In the genomic region with DNA sequence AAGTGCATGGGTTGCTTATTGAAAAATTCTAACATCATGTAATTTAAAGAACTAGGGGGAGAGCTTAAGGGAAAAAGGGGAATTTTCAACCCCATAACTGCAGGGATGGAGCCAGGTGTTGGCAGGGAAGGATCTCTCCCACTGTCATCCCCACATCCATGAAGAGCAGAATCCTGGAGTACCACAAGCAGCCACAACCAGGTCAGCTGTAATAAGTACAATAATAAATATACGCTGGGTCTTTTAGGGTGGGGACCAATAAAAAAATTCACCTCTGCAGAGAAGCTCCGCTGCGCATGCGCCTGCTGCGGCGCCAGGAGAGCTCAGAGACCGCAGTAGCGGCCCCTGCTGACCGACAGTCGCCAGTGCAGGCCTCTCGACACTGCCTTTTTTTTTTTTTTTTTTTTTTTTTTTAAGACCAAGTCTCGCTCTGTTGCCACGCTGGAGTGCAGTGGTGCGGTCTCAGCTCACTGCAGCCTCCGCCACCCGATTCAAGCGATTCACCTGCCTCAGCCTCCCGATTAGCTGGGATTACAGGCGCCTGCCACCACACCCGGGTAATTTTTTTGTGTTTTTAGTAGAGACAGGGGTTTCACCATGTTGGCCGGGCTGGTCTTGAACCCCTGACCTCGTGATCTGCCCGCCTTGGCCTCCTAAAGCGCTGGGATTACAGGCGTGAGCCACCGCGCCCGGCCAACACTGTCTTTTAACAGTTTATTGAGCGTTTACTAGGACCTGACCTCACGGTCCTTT, we compare ENCODE assay signal across 8 cellular contexts. TPM values are rescaled to one million over a fixed set of nuclear protein-coding genes. Genes with fewer than 3 reads are reported as not detected.
A peak's percentile ranks its signal among the peaks of the same experiment; 100 is the strongest.
DNase-seq lines count a peak whose midpoint lies in the region; ATAC-seq and TF ChIP-seq lines count a peak whose summit lies in the region.

No MANE protein-coding gene starts in this region.

- H3K27ac Mint-ChIP-seq in activated naive CD8-positive, alpha-beta T cell treated with anti-CD3 and anti-CD28 coated beads, Interleukin-2, amount 10 ng/mL, durations not matched to agents 7 days and 5 days: peak overlapping the region; percentile 98

- H3K4me1 Mint-ChIP-seq in activated naive CD8-positive, alpha-beta T cell treated with anti-CD3 and anti-CD28 coated beads, Interleukin-2, amount 10 ng/mL, durations not matched to agents 7 days and 5 days: peaks cover 23% of the 10 kb centered on the region

- peak; percentile 35 for ATAC-seq in GM21360 (IDR thresholded peaks at IDR 0.05; ENCODE audit: unreplicated experiment)
- ATAC-seq in activated naive CD8-positive, alpha-beta T cell treated with anti-CD3 and anti-CD28 coated beads, Interleukin-2, amount 10 ng/mL, durations not matched to agents 7 days and 5 days (ENCODE audit: low read depth): peak; percentile 31

- peak; percentile 59 to 92 (median 85) for TF ChIP-seq CTCF in tibial nerve (IDR thresholded peaks at IDR 0.05)

- intact Hi-C loops in cardiac septum (cut with DNase I): loop anchor here (2.0 to 5.0 kb wide), 3 partner anchors 195 to 225 kb away; partner anchors contain the start of genes ANKRD24, APBA3, MRPL54 and SIRT6

- H3K27me3 ChIP-seq in tibial nerve: no peaks in the 10 kb centered on the region

- H3K9me3 ChIP-seq in tibial nerve: no peaks in the 10 kb centered on the region

- DNase-seq in AG20443 (ENCODE audit: low spot score) (peak; percentile 90), NCI-H1436 (lab: John Stamatoyannopoulos, UW) (peak; percentile 87), SW480 (ENCODE audit: low spot score) (peak; percentile 72), cardiac septum (ENCODE audit: low spot score) (peak; percentile 94), pons (ENCODE audit: low spot score) (peak; percentile 80), tibial nerve (ENCODE audit: low spot score in 2 of 2) (peak; percentile 75 to 83)
- peak; percentile 93 for DNase-seq in activated naive CD8-positive, alpha-beta T cell treated with anti-CD3 and anti-CD28 coated beads, Interleukin-2, amount 10 ng/mL, durations not matched to agents 7 days and 5 days

- no peak for TF ChIP-seq POLR2A in tibial nerve (IDR thresholded peaks at IDR 0.05)

- peak overlapping the region; percentile 98 for H3K4me3 Mint-ChIP-seq in activated naive CD8-positive, alpha-beta T cell treated with anti-CD3 and anti-CD28 coated beads, Interleukin-2, amount 10 ng/mL, durations not matched to agents 7 days and 5 days

- peak overlapping the region in 2 of 4 donors; percentile 4 to 26 for H3K4me3 ChIP-seq in tibial nerve

- H3K27ac ChIP-seq in tibial nerve: no peak overlapping the region

- no peak for TF ChIP-seq EP300 in tibial nerve (IDR thresholded peaks at IDR 0.05)

- H3K36me3 ChIP-seq in tibial nerve: peaks cover 4 to 15% (median 11%) of the 10 kb centered on the region in 3 donors

- H3K36me3 Mint-ChIP-seq in activated naive CD8-positive, alpha-beta T cell treated with anti-CD3 and anti-CD28 coated beads, Interleukin-2, amount 10 ng/mL, durations not matched to agents 7 days and 5 days: peaks cover 20% of the 10 kb centered on the region

- POLR2A ChIA-PET in activated naive CD8-positive, alpha-beta T cell treated with anti-CD3 and anti-CD28 coated beads, Interleukin-2, amount 10 ng/mL, durations not matched to agents 7 days and 5 days (lab: Charles Lee): interaction anchor here (0.5 to 2.2 kb wide), 16 partner anchors 8 to 1315 kb away, joined by 3 to 21 read pairs (median 4); partner anchors contain the start of genes DAPK3, MRPL54, PIAS4 and ZBTB7A

- H3K4me1 ChIP-seq in tibial nerve: peaks cover 3 to 45% (median 29%) of the 10 kb centered on the region in 4 donors

- H3K9me3 Mint-ChIP-seq in activated naive CD8-positive, alpha-beta T cell treated with anti-CD3 and anti-CD28 coated beads, Interleukin-2, amount 10 ng/mL, durations not matched to agents 7 days and 5 days: peaks cover 2% of the 10 kb centered on the region

- WGBS in tibial nerve, 2 donors: 10 to 11% methylated on average over 27 to 30 of the region's 30 CpGs

- no peaks in the 10 kb centered on the region for H3K27me3 Mint-ChIP-seq in activated naive CD8-positive, alpha-beta T cell treated with anti-CD3 and anti-CD28 coated beads, Interleukin-2, amount 10 ng/mL, durations not matched to agents 7 days and 5 days

RNA-seq across cellular contexts. Expression of gene EEF2, which starts 2.5 kb away (rescaled TPM):
- total RNA-seq in activated naive CD8-positive, alpha-beta T cell treated with anti-CD3 and anti-CD28 coated beads, Interleukin-2, amount 10 ng/mL, durations not matched to agents 7 days and 5 days: 1,000 to 10,000 TPM; 1,510 to 1,513 TPM
- 1,625 TPM for total RNA-seq in cardiac septum
- 1,000 to 10,000 TPM; 1,233 to 1,650 (median 1,549) TPM for total RNA-seq in tibial nerve

RNA-seq across cellular contexts. Expression of gene DAPK3, which starts 16.9 kb away (rescaled TPM):
- total RNA-seq in activated naive CD8-positive, alpha-beta T cell treated with anti-CD3 and anti-CD28 coated beads, Interleukin-2, amount 10 ng/mL, durations not matched to agents 7 days and 5 days: 10 to 100 TPM; 44.8 to 49.8 TPM
- total RNA-seq in cardiac septum (180 TPM), tibial nerve (10 to 100 TPM; 58.8 to 87.7 (median 70.3) TPM)

RNA-seq across cellular contexts. Expression of gene PIAS4, which starts 19.7 kb away (rescaled TPM):
- 10 to 100 TPM; 32.1 to 38.3 TPM for total RNA-seq in activated naive CD8-positive, alpha-beta T cell treated with anti-CD3 and anti-CD28 coated beads, Interleukin-2, amount 10 ng/mL, durations not matched to agents 7 days and 5 days
- total RNA-seq in cardiac septum (18.4 TPM), tibial nerve (10 to 100 TPM; 23.0 to 32.4 (median 26.3) TPM)

RNA-seq across cellular contexts. Expression of gene NMRK2, which starts 54.9 kb away (rescaled TPM):
- not detected for total RNA-seq in activated naive CD8-positive, alpha-beta T cell treated with anti-CD3 and anti-CD28 coated beads, Interleukin-2, amount 10 ng/mL, durations not matched to agents 7 days and 5 days
- total RNA-seq in cardiac septum: 568 TPM
- not detected for total RNA-seq in tibial nerve
